Comparison of ENCODE assay signal across 1 cellular context in genomic region chr11:119664063-119664572, GRCh38.
TF ChIP-seq lines count a peak whose summit lies in the region.

No MANE protein-coding gene starts in this region.

TF ChIP-seq in HepG2, 621 proteins besides CTCF, POLR2A, EP300 and RAD21 (continued from another document):
- TF ChIP-seq ZNF281 (CRISPR knock-in tag; IDR thresholded peaks at IDR 0.05; ENCODE audit: borderline replicate concordance) (peak; percentile 99), HNF1A (IDR thresholded peaks at IDR 0.05; ENCODE audit: low read depth) (no peak), HNF1A (CRISPR knock-in tag; IDR thresholded peaks at IDR 0.05; ENCODE audit: borderline replicate concordance) (peak; percentile 27; the same call in 1 of the 2 replicates), SOX6 (IDR thresholded peaks at IDR 0.05) (no peak), SOX6 (CRISPR knock-in tag; IDR thresholded peaks at IDR 0.05) (peak; percentile 71; the same call in 1 of the 2 replicates), ZNF331 (CRISPR knock-in tag; IDR thresholded peaks at IDR 0.05) (peak; percentile 60; the same call in 1 of the 2 replicates), ERF (CRISPR knock-in tag; IDR thresholded peaks at IDR 0.05) (0 out of 2 replicates have a peak, but pooled peaks have one; percentile 36), ELF3 (CRISPR knock-in tag; IDR thresholded peaks at IDR 0.05) (peak; percentile 47), ZNF878 (CRISPR knock-in tag; IDR thresholded peaks at IDR 0.05) (0 out of 2 replicates have a peak, but pooled peaks have one; percentile 36), XRCC5 (optimal IDR thresholded peaks at IDR 0.05; ENCODE audit: low read length) (peak; percentile 72)
